Comparison of ENCODE assay signal across 1 cellular context in genomic region chr2:112583497-112584133, GRCh38.
TF ChIP-seq lines count a peak whose summit lies in the region.

No MANE protein-coding gene starts in this region.

TF ChIP-seq in HepG2, 621 proteins besides CTCF, POLR2A, EP300 and RAD21 (continued from another document and continues in another):
- TF ChIP-seq MAFF (IDR thresholded peaks at IDR 0.05; ENCODE audit: low read depth, low read length), result no peak
- no peak for TF ChIP-seq ZNF124 (CRISPR knock-in tag; IDR thresholded peaks at IDR 0.05)
- TF ChIP-seq TBP (CRISPR knock-in tag; IDR thresholded peaks at IDR 0.05), result no peak
- TF ChIP-seq TIGD3 (CRISPR knock-in tag; IDR thresholded peaks at IDR 0.05; ENCODE audit: borderline replicate concordance), result 0 out of 2 replicates have a peak, but pooled peaks have one; percentile 63
- TF ChIP-seq KDM5A (IDR thresholded peaks at IDR 0.05; ENCODE audit: borderline replicate concordance, low read length), result peak; percentile 73
- no peak for TF ChIP-seq MAFG (CRISPR knock-in tag; IDR thresholded peaks at IDR 0.05)
- TF ChIP-seq ZNF557 (CRISPR knock-in tag; IDR thresholded peaks at IDR 0.05), result no peak
- no peak for TF ChIP-seq HMGXB4 (CRISPR knock-in tag; IDR thresholded peaks at IDR 0.05; ENCODE audit: borderline replicate concordance in 1 of 2, low read depth in 1 of 2)
- no peak for TF ChIP-seq CAMTA2 (CRISPR knock-in tag; IDR thresholded peaks at IDR 0.05; ENCODE audit: borderline replicate concordance)
- no peak for TF ChIP-seq ZNF282 (IDR thresholded peaks at IDR 0.05; ENCODE audit: partially characterized antibody)
- TF ChIP-seq CC2D1A (CRISPR knock-in tag; IDR thresholded peaks at IDR 0.05), result 0 out of 2 replicates have a peak, but pooled peaks have one; percentile 16
- peak; percentile 47; the same call in 1 of the 2 replicates for TF ChIP-seq POLR2AphosphoS2 (IDR thresholded peaks at IDR 0.05; ENCODE audit: low read depth, low read length)
- TF ChIP-seq HOMEZ (CRISPR knock-in tag; IDR thresholded peaks at IDR 0.05; ENCODE audit: low read depth), result no peak
- peak; percentile 89 for TF ChIP-seq NCOA1 (CRISPR knock-in tag; IDR thresholded peaks at IDR 0.05)
- TF ChIP-seq MATR3 (CRISPR knock-in tag; IDR thresholded peaks at IDR 0.05), result no peak
- TF ChIP-seq CENPX (CRISPR knock-in tag; IDR thresholded peaks at IDR 0.05), result no peak
- 0 out of 2 replicates have a peak, but pooled peaks have one; percentile 13 for TF ChIP-seq MAX (IDR thresholded peaks at IDR 0.05)
- no peak for TF ChIP-seq ZNF629 (CRISPR knock-in tag; conservative IDR thresholded peaks at IDR 0.05)
- no peak; the same call in 1 of the 2 replicates for TF ChIP-seq ZNF326 (CRISPR knock-in tag; IDR thresholded peaks at IDR 0.05; ENCODE audit: borderline replicate concordance)
- no peak for TF ChIP-seq GTF3A (CRISPR knock-in tag; conservative IDR thresholded peaks at IDR 0.05)
- TF ChIP-seq NFYB (CRISPR knock-in tag; IDR thresholded peaks at IDR 0.05), result no peak
- TF ChIP-seq PAWR (CRISPR knock-in tag; IDR thresholded peaks at IDR 0.05; ENCODE audit: borderline replicate concordance), result 0 out of 2 replicates have a peak, but pooled peaks have one; percentile 60
- TF ChIP-seq UBTF (CRISPR knock-in tag; IDR thresholded peaks at IDR 0.05), result no peak
- TF ChIP-seq ZNF780A (CRISPR knock-in tag; IDR thresholded peaks at IDR 0.05), result no peak
- TF ChIP-seq ETV6 (CRISPR knock-in tag; conservative IDR thresholded peaks at IDR 0.05), result no peak
- TF ChIP-seq TFDP2 (CRISPR knock-in tag; IDR thresholded peaks at IDR 0.05), result no peak
- TF ChIP-seq YEATS4 (CRISPR knock-in tag; IDR thresholded peaks at IDR 0.05; ENCODE audit: borderline replicate concordance), result no peak
- TF ChIP-seq STAG1 (CRISPR knock-in tag; IDR thresholded peaks at IDR 0.05), result peak; percentile 63
- no peak for TF ChIP-seq ZFP37 (CRISPR knock-in tag; IDR thresholded peaks at IDR 0.05; ENCODE audit: borderline replicate concordance)
- TF ChIP-seq AHR (CRISPR knock-in tag; IDR thresholded peaks at IDR 0.05), result no peak; the same call in 1 of the 2 replicates
- TF ChIP-seq LBX2 (CRISPR knock-in tag; IDR thresholded peaks at IDR 0.05; ENCODE audit: borderline replicate concordance), result peak; percentile 67; the same call in 1 of the 2 replicates
- 0 out of 2 replicates have a peak, but pooled peaks have one; percentile 4 for TF ChIP-seq ZBTB3 (CRISPR knock-in tag; IDR thresholded peaks at IDR 0.05; ENCODE audit: borderline replicate concordance, low read depth)
- no peak for TF ChIP-seq NFYC (CRISPR knock-in tag; IDR thresholded peaks at IDR 0.05)
- no peak for TF ChIP-seq TOPORS (CRISPR knock-in tag; IDR thresholded peaks at IDR 0.05)
- no peak for TF ChIP-seq WIZ (CRISPR knock-in tag; IDR thresholded peaks at IDR 0.05)
- TF ChIP-seq ZNF138 (CRISPR knock-in tag; IDR thresholded peaks at IDR 0.05; ENCODE audit: low read depth), result no peak; the same call in 1 of the 2 replicates
- TF ChIP-seq GZF1 (CRISPR knock-in tag; IDR thresholded peaks at IDR 0.05), result no peak
- TF ChIP-seq FUBP1 (CRISPR knock-in tag; IDR thresholded peaks at IDR 0.05; ENCODE audit: borderline replicate concordance), result 0 out of 2 replicates have a peak, but pooled peaks have one; percentile 18
- TF ChIP-seq FOXA3 (CRISPR knock-in tag; IDR thresholded peaks at IDR 0.05), result no peak
- TF ChIP-seq ZNF572 (CRISPR knock-in tag; IDR thresholded peaks at IDR 0.05), result no peak
- TF ChIP-seq ZFP82 (CRISPR knock-in tag; IDR thresholded peaks at IDR 0.05; ENCODE audit: borderline replicate concordance), result no peak
- TF ChIP-seq REL (CRISPR knock-in tag; conservative IDR thresholded peaks at IDR 0.05), result 0 out of 2 replicates have a peak, but pooled peaks have one; percentile 71
- no peak for TF ChIP-seq PCBP2 (optimal IDR thresholded peaks at IDR 0.05; ENCODE audit: low read depth, low read length, poor library complexity, severe bottlenecking)
- no peak for TF ChIP-seq TBL1XR1 (IDR thresholded peaks at IDR 0.05; ENCODE audit: borderline replicate concordance, low read length, partially characterized antibody)
- no peak for TF ChIP-seq E2F2 (CRISPR knock-in tag; IDR thresholded peaks at IDR 0.05; ENCODE audit: borderline replicate concordance)
- peak; percentile 95 for TF ChIP-seq ZNF232 (CRISPR knock-in tag; IDR thresholded peaks at IDR 0.05; ENCODE audit: borderline replicate concordance)
- TF ChIP-seq BCL6 (CRISPR knock-in tag; IDR thresholded peaks at IDR 0.05), result no peak
- TF ChIP-seq TRIM24 (CRISPR knock-in tag; IDR thresholded peaks at IDR 0.05), result no peak
- no peak for TF ChIP-seq ZNF552 (CRISPR knock-in tag; IDR thresholded peaks at IDR 0.05; ENCODE audit: borderline replicate concordance)
- TF ChIP-seq CREB1 (IDR thresholded peaks at IDR 0.05), result peak; percentile 89
- TF ChIP-seq CREB1 (CRISPR knock-in tag; IDR thresholded peaks at IDR 0.05), result no peak
- no peak for TF ChIP-seq ZNF260 (CRISPR knock-in tag; IDR thresholded peaks at IDR 0.05; ENCODE audit: borderline replicate concordance, low read depth)
- no peak for TF ChIP-seq ZNF781 (CRISPR knock-in tag; IDR thresholded peaks at IDR 0.05; ENCODE audit: borderline replicate concordance, not compliant biosample characterization)
- no peak for TF ChIP-seq SP140L (CRISPR knock-in tag; IDR thresholded peaks at IDR 0.05; ENCODE audit: borderline replicate concordance)
- no peak for TF ChIP-seq CHD4 (IDR thresholded peaks at IDR 0.05; ENCODE audit: borderline replicate concordance, low read length)
- no peak for TF ChIP-seq DR1 (CRISPR knock-in tag; IDR thresholded peaks at IDR 0.05)
- TF ChIP-seq KDM2A (CRISPR knock-in tag; IDR thresholded peaks at IDR 0.05; ENCODE audit: borderline replicate concordance, low read depth), result no peak
- 0 out of 2 replicates have a peak, but pooled peaks have one; percentile 50 for TF ChIP-seq ZNF724P (CRISPR knock-in tag; IDR thresholded peaks at IDR 0.05; ENCODE audit: borderline replicate concordance)
- TF ChIP-seq CENPT (CRISPR knock-in tag; IDR thresholded peaks at IDR 0.05; ENCODE audit: low read depth), result 0 out of 2 replicates have a peak, but pooled peaks have one; percentile 49
- no peak for TF ChIP-seq RXRA (CRISPR knock-in tag; IDR thresholded peaks at IDR 0.05)
- TF ChIP-seq TMF1 (CRISPR knock-in tag; IDR thresholded peaks at IDR 0.05; ENCODE audit: low read depth), result 0 out of 2 replicates have a peak, but pooled peaks have one; percentile 8
- TF ChIP-seq ZNF790 (CRISPR knock-in tag; IDR thresholded peaks at IDR 0.05; ENCODE audit: borderline replicate concordance), result no peak
- no peak for TF ChIP-seq IKZF5 (CRISPR knock-in tag; IDR thresholded peaks at IDR 0.05)
- no peak for TF ChIP-seq ZBTB1 (CRISPR knock-in tag; IDR thresholded peaks at IDR 0.05; ENCODE audit: borderline replicate concordance)
- TF ChIP-seq POLR2G (IDR thresholded peaks at IDR 0.05; ENCODE audit: low read depth, low read length), result no peak
- no peak for TF ChIP-seq ZNF83 (CRISPR knock-in tag; IDR thresholded peaks at IDR 0.05; ENCODE audit: borderline replicate concordance)
